20 cellular contexts compared by ENCODE assay signal in genomic region chr13:42821437-42821836, GRCh38. TPM values are rescaled to one million over a fixed set of nuclear protein-coding genes. Genes with fewer than 3 reads are reported as not detected.
DNase-seq lines count a peak whose midpoint lies in the region; TF ChIP-seq lines count a peak whose summit lies in the region.
"Had no signal": no experiment of that assay in that cellular context is flagged by ENCODE, and none has a peak within 500 bp of the region (broad histone marks: within the 10 kb centered on the region; RNA-seq: fewer than 3 reads in every experiment).

No MANE protein-coding gene starts in this region.

- H3K9me3 ChIP-seq in breast epithelium = peaks cover 0 to 5% of the 10 kb centered on the region in 2 donors
- H3K9me3 ChIP-seq: Peyer's patch had no signal

- H3K9me3 Mint-ChIP-seq in MCF 10A (ENCODE audit: unreplicated experiment) = peaks cover 15% of the 10 kb centered on the region

- CTCF ChIA-PET in MCF 10A (lab: Yijun Ruan, JAX) = no interaction called here

- H3K4me1 ChIP-seq in breast epithelium = no peaks in the 10 kb centered on the region
- H3K4me1 ChIP-seq: neural progenitor cell, Peyer's patch had no signal

- POLR2A ChIA-PET in MCF 10A (lab: Yijun Ruan, JAX) = interaction anchor here (0.6 kb wide), 1 partner anchor 1322 kb away, joined by 3 read pairs; no protein-coding TSS in a partner anchor

- no peak overlapping the region for H3K27ac Mint-ChIP-seq in MCF 10A (ENCODE audit: low read depth, unreplicated experiment)
- H3K27ac Mint-ChIP-seq: memory B cell, neural progenitor cell, T-cell had no signal

- H3K4me3 ChIP-seq in breast epithelium (no peak overlapping the region), astrocyte of the cerebellum (ENCODE audit: low read depth, low read length) (no peak overlapping the region), fibroblast of villous mesenchyme (ENCODE audit: low read depth, low read length) (no peak overlapping the region)
- H3K4me3 ChIP-seq: cardiac muscle cell, neural progenitor cell, Peyer's patch had no signal

- peaks cover 6% of the 10 kb centered on the region for H3K36me3 Mint-ChIP-seq in MCF 10A (ENCODE audit: insufficient read depth, unreplicated experiment)
- H3K36me3 Mint-ChIP-seq: neural progenitor cell, T-cell had no signal

- H3K27ac ChIP-seq in breast epithelium = no peak overlapping the region
- H3K27ac ChIP-seq: cardiac muscle cell, neural progenitor cell had no signal

- no peaks in the 10 kb centered on the region for H3K27me3 Mint-ChIP-seq in MCF 10A (ENCODE audit: insufficient read depth, unreplicated experiment)

- TF ChIP-seq CTCF in MCF 10A (IDR thresholded peaks at IDR 0.05; ENCODE audit: unreplicated experiment) (no peak), breast epithelium (IDR thresholded peaks at IDR 0.05) (no peak), astrocyte of the cerebellum (IDR thresholded peaks at IDR 0.05; ENCODE audit: low read depth, low read length, missing control alignments) (no peak), fibroblast of villous mesenchyme (IDR thresholded peaks at IDR 0.05; ENCODE audit: insufficient read depth, low read depth, low read length) (no peak)

- no peak for TF ChIP-seq POLR2A in breast epithelium (IDR thresholded peaks at IDR 0.05)

- no peaks in the 10 kb centered on the region for H3K36me3 ChIP-seq in breast epithelium
- H3K36me3 ChIP-seq: cardiac muscle cell, neural progenitor cell, Peyer's patch had no signal

- BruUV-seq in MCF 10A (replicated peaks; lab: Mats Ljungman, UMichigan) = no TSS peak

- peaks cover 8% of the 10 kb centered on the region for H3K4me1 Mint-ChIP-seq in MCF 10A (ENCODE audit: insufficient read depth, unreplicated experiment)
- H3K4me1 Mint-ChIP-seq: memory B cell, neural progenitor cell, T-cell had no signal

- in situ Hi-C loops in astrocyte of the cerebellum (cut with HindIII; ENCODE audit: low sequenced_read_pairs) = no loop called here

- no peaks in the 10 kb centered on the region for H3K27me3 ChIP-seq in breast epithelium
- H3K27me3 ChIP-seq: cardiac muscle cell, neural progenitor cell, Peyer's patch had no signal

- no peak overlapping the region for H3K4me3 Mint-ChIP-seq in MCF 10A (ENCODE audit: unreplicated experiment)
- H3K4me3 Mint-ChIP-seq: memory B cell, neural progenitor cell, T-cell had no signal

- DNase-seq in MCF 10A (ENCODE audit: unreplicated experiment) = peak; percentile 73
- no peak for DNase-seq in breast epithelium (ENCODE audit: low spot score in 2 of 2)
- DNase-seq in astrocyte of the cerebellum (ENCODE audit: low read depth) = peak; percentile 77
- DNase-seq in fibroblast of villous mesenchyme (ENCODE audit: low read depth) = peak; percentile 76
- DNase-seq in CD1c-positive myeloid dendritic cell (ENCODE audit: extremely low spot score) = no peak
- no peak for DNase-seq in SW480 (ENCODE audit: low spot score)
- no peak for DNase-seq in stimulated activated CD4-positive, alpha-beta T cell treated with anti-CD3 and anti-CD28 coated beads, Interleukin-1b, Interleukin-23, amount 100 ng/mL, for 48 hours
- DNase-seq in NCI-H345 (lab: John Stamatoyannopoulos, UW) = no peak
- DNase-seq: 8988T; activated CD4-positive, CD25-positive, alpha-beta regulatory T cell; activated gamma-delta T cell treated with Interleukin-2 at 50 U/mL for 16 hours; glutamatergic neuron; MV-4-11; NCI-H82; Peyer's patch; stimulated activated CD4-positive, alpha-beta T cell treated with anti-CD3 and anti-CD28 coated beads, Interleukin-2, amount 100 ng/mL, for 48 hours; T-cell had no signal

- intact Hi-C loops in MCF 10A (cut with micrococcal nuclease) = no loop called here
- intact Hi-C loops in breast epithelium (cut with DNase I; ENCODE audit: low total_unique reads) = no loop called here

RNA-seq across cellular contexts. Expression of gene FAM216B, which starts 40.1 kb away (rescaled TPM):
- total RNA-seq in MCF 10A (2022) = not detected in 2 replicates
- total RNA-seq in breast epithelium = not detected
- not detected in 2 replicates for total RNA-seq in fibroblast of villous mesenchyme
- total RNA-seq: cardiac muscle cell, T-cell had no signal

Comparison
In these comparisons a context has a peak if more than half of its experiments do, and no peak if none do; other contexts are left out.
1. DNase-seq: peak in MCF 10A (single experiment), astrocyte of the cerebellum (single experiment) and fibroblast of villous mesenchyme (single experiment); none in breast epithelium (0 of 2), CD1c-positive myeloid dendritic cell (single experiment), SW480 (single experiment), stimulated activated CD4-positive, alpha-beta T cell treated with anti-CD3 and anti-CD28 coated beads, Interleukin-1b, Interleukin-23, amount 100 ng/mL, for 48 hours (single experiment) and NCI-H345 (single experiment).